ENCODE assay signal across 23 cellular contexts in genomic region chr2:85847051-85847588, GRCh38. TPM values are rescaled to one million over a fixed set of nuclear protein-coding genes. Genes with fewer than 3 reads are reported as not detected.
DNase-seq lines count a peak whose midpoint lies in the region; ATAC-seq and TF ChIP-seq lines count a peak whose summit lies in the region.
"Had no signal": no experiment of that assay in that cellular context is flagged by ENCODE, and none has a peak within 500 bp of the region (broad histone marks: within the 10 kb centered on the region; RNA-seq: fewer than 3 reads in every experiment).

No MANE protein-coding gene starts in this region.

- no peak for DNase-seq in CD4-positive, alpha-beta memory T cell
- no peak for DNase-seq in HFFc6
- DNase-seq in activated naive CD8-positive, alpha-beta T cell treated with anti-CD3 and anti-CD28 coated beads, Interleukin-2, amount 10 ng/mL, durations not matched to agents 7 days and 5 days: no peak
- no peak for DNase-seq in naive thymus-derived CD8-positive, alpha-beta T cell
- no peak for DNase-seq in omental fat pad (ENCODE audit: low spot score)
- no peak for DNase-seq in upper lobe of left lung
- DNase-seq: body of pancreas; mammary epithelial cell; NCI-H1048; NCI-H187; NCI-H526; SHP77 treated with DMSO at 0.1 percent for 48 hours; small intestine; stimulated activated CD4-positive, alpha-beta T cell treated with anti-CD3 and anti-CD28 coated beads, Interleukin-2, amount 100 ng/mL, for 24 hours; stimulated activated naive CD4-positive, alpha-beta T cell; thyroid gland had no signal

- peaks cover 0 to 4% (median 0%) of the 10 kb centered on the region in 8 donors for H3K9me3 Mint-ChIP-seq in CD4-positive, alpha-beta memory T cell
- H3K9me3 Mint-ChIP-seq in HFFc6: no peaks in the 10 kb centered on the region; the same call in 1 of the 2 replicates
- H3K9me3 Mint-ChIP-seq in activated naive CD8-positive, alpha-beta T cell treated with anti-CD3 and anti-CD28 coated beads, Interleukin-2, amount 10 ng/mL, durations not matched to agents 7 days and 5 days: peaks cover 7% of the 10 kb centered on the region
- peaks cover 0 to 3% (median 0%) of the 10 kb centered on the region in 9 donors for H3K9me3 Mint-ChIP-seq in naive thymus-derived CD8-positive, alpha-beta T cell

- no peaks in the 10 kb centered on the region for H3K27me3 ChIP-seq in CD4-positive, alpha-beta memory T cell (ENCODE audit: insufficient read depth, low read length)
- H3K27me3 ChIP-seq in upper lobe of left lung: no peaks in the 10 kb centered on the region
- H3K27me3 ChIP-seq: body of pancreas, thyroid gland had no signal

- H3K27me3 Mint-ChIP-seq in CD4-positive, alpha-beta memory T cell: no peaks in the 10 kb centered on the region
- H3K27me3 Mint-ChIP-seq in HFFc6 (ENCODE audit: insufficient read depth): peaks cover 5% of the 10 kb centered on the region
- no peaks in the 10 kb centered on the region for H3K27me3 Mint-ChIP-seq in activated naive CD8-positive, alpha-beta T cell treated with anti-CD3 and anti-CD28 coated beads, Interleukin-2, amount 10 ng/mL, durations not matched to agents 7 days and 5 days
- H3K27me3 Mint-ChIP-seq in naive thymus-derived CD8-positive, alpha-beta T cell: no peaks in the 10 kb centered on the region

- no peak for ATAC-seq in activated naive CD8-positive, alpha-beta T cell treated with anti-CD3 and anti-CD28 coated beads, Interleukin-2, amount 10 ng/mL, durations not matched to agents 7 days and 5 days (ENCODE audit: low read depth)
- ATAC-seq in naive thymus-derived CD8-positive, alpha-beta T cell: no peak
- ATAC-seq in omental fat pad (ENCODE audit: low FRiP score): no peak
- no peak for ATAC-seq in HG03280 (IDR thresholded peaks at IDR 0.05; ENCODE audit: unreplicated experiment)
- no peak for ATAC-seq in upper lobe of left lung (ENCODE audit: low FRiP score in 2 of 2)
- ATAC-seq in GM21737 (IDR thresholded peaks at IDR 0.05; ENCODE audit: unreplicated experiment): no peak
- ATAC-seq: activated CD4-positive, CD25-positive, alpha-beta regulatory T cell treated with anti-CD3 and anti-CD28 coated beads, Interleukin-2, amount 50 U/mL, for 24 hours; activated naive CD4-positive, alpha-beta T cell treated with anti-CD3 and anti-CD28 coated beads, Interleukin-2, amount 50 U/mL, for 72 hours; body of pancreas; Panc1 had no signal

- H3K36me3 Mint-ChIP-seq in CD4-positive, alpha-beta memory T cell: peaks cover 57 to 59% of the 10 kb centered on the region in 2 donors
- H3K36me3 Mint-ChIP-seq in HFFc6 (ENCODE audit: low read depth): peaks cover 35% of the 10 kb centered on the region
- H3K36me3 Mint-ChIP-seq in activated naive CD8-positive, alpha-beta T cell treated with anti-CD3 and anti-CD28 coated beads, Interleukin-2, amount 10 ng/mL, durations not matched to agents 7 days and 5 days: peaks cover 72% of the 10 kb centered on the region
- H3K36me3 Mint-ChIP-seq in naive thymus-derived CD8-positive, alpha-beta T cell: peaks cover 8 to 59% (median 32%) of the 10 kb centered on the region in 3 donors

- peaks cover 28 to 58% (median 40%) of the 10 kb centered on the region in 4 donors for H3K4me1 Mint-ChIP-seq in CD4-positive, alpha-beta memory T cell
- H3K4me1 Mint-ChIP-seq in HFFc6 (ENCODE audit: low read depth): peaks cover 33% of the 10 kb centered on the region
- peaks cover 26% of the 10 kb centered on the region for H3K4me1 Mint-ChIP-seq in activated naive CD8-positive, alpha-beta T cell treated with anti-CD3 and anti-CD28 coated beads, Interleukin-2, amount 10 ng/mL, durations not matched to agents 7 days and 5 days
- H3K4me1 Mint-ChIP-seq in naive thymus-derived CD8-positive, alpha-beta T cell: peaks cover 11 to 56% (median 42%) of the 10 kb centered on the region in 4 donors

- peak overlapping the region in 1 of 8 donors; percentile 11 for H3K4me3 Mint-ChIP-seq in CD4-positive, alpha-beta memory T cell
- H3K4me3 Mint-ChIP-seq in HFFc6: no peak overlapping the region
- no peak overlapping the region for H3K4me3 Mint-ChIP-seq in activated naive CD8-positive, alpha-beta T cell treated with anti-CD3 and anti-CD28 coated beads, Interleukin-2, amount 10 ng/mL, durations not matched to agents 7 days and 5 days
- H3K4me3 Mint-ChIP-seq in naive thymus-derived CD8-positive, alpha-beta T cell: no peak overlapping the region
- H3K4me3 Mint-ChIP-seq: CD14-positive monocyte had no signal

- no peaks in the 10 kb centered on the region for H3K9me3 ChIP-seq in CD4-positive, alpha-beta memory T cell (ENCODE audit: control insufficient read depth in 1 of 2, low read length in 2 of 2)
- H3K9me3 ChIP-seq in upper lobe of left lung: no peaks in the 10 kb centered on the region
- H3K9me3 ChIP-seq: body of pancreas, thyroid gland had no signal

- POLR2A ChIA-PET in CD4-positive, alpha-beta memory T cell (lab: Charles Lee; ENCODE audit: partially characterized antibody): no interaction called here
- POLR2A ChIA-PET in activated naive CD8-positive, alpha-beta T cell treated with anti-CD3 and anti-CD28 coated beads, Interleukin-2, amount 10 ng/mL, durations not matched to agents 7 days and 5 days (lab: Charles Lee): interaction anchor here (0.5 kb wide), 1 partner anchor 36 kb away, joined by 5 read pairs; no protein-coding TSS in a partner anchor
- POLR2A ChIA-PET in naive thymus-derived CD8-positive, alpha-beta T cell (lab: Charles Lee): interaction anchor here (0.8 to 0.9 kb wide), 2 partner anchors 16 to 29 kb away, joined by 3 to 5 read pairs; no protein-coding TSS in a partner anchor

- H3K27ac Mint-ChIP-seq in CD4-positive, alpha-beta memory T cell: peak overlapping the region in 5 of 7 donors; percentile 19 to 80 (median 66)
- peak overlapping the region; percentile 50 for H3K27ac Mint-ChIP-seq in HFFc6
- H3K27ac Mint-ChIP-seq in activated naive CD8-positive, alpha-beta T cell treated with anti-CD3 and anti-CD28 coated beads, Interleukin-2, amount 10 ng/mL, durations not matched to agents 7 days and 5 days: peak overlapping the region; percentile 13
- H3K27ac Mint-ChIP-seq in naive thymus-derived CD8-positive, alpha-beta T cell: peak overlapping the region in 8 of 10 donors; percentile 60 to 91 (median 82)
- H3K27ac Mint-ChIP-seq: activated naive CD4-positive, alpha-beta T cell treated with anti-CD3 and anti-CD28 coated beads, Interleukin-2, amount 50 U/mL, for 72 hours had no signal

- H3K4me3 ChIP-seq in CD4-positive, alpha-beta memory T cell (ENCODE audit: low read length in 2 of 2): no peak overlapping the region
- H3K4me3 ChIP-seq in upper lobe of left lung: no peak overlapping the region
- H3K4me3 ChIP-seq: body of pancreas, thyroid gland had no signal

- 67 to 78% methylated on average over 2 of the region's 2 CpGs for WGBS in upper lobe of left lung, 2 donors

- peaks cover 23% of the 10 kb centered on the region for H3K36me3 ChIP-seq in CD4-positive, alpha-beta memory T cell (ENCODE audit: insufficient read depth, low read length)
- peaks cover 7 to 61% (median 15%) of the 10 kb centered on the region in 4 donors for H3K36me3 ChIP-seq in upper lobe of left lung

- intact Hi-C loops in CD4-positive, alpha-beta memory T cell (cut with micrococcal nuclease): no loop called here

- peaks cover 53% of the 10 kb centered on the region for H3K4me1 ChIP-seq in CD4-positive, alpha-beta memory T cell (ENCODE audit: insufficient read depth, low read length)
- no peaks in the 10 kb centered on the region for H3K4me1 ChIP-seq in upper lobe of left lung
- H3K4me1 ChIP-seq: body of pancreas, thyroid gland had no signal

- no peak for TF ChIP-seq POLR2A in upper lobe of left lung (IDR thresholded peaks at IDR 0.05)

- CTCF ChIA-PET in CD4-positive, alpha-beta memory T cell (lab: Charles Lee; ENCODE audit: partially characterized antibody): interaction anchor here (1.4 to 1.6 kb wide), 2 partner anchors 20 to 41 kb away, joined by 4 to 6 read pairs; no protein-coding TSS in a partner anchor

- TF ChIP-seq CTCF in HFFc6 (IDR thresholded peaks at IDR 0.05): no peak
- TF ChIP-seq CTCF in omental fat pad (IDR thresholded peaks at IDR 0.05): no peak
- no peak for TF ChIP-seq CTCF in upper lobe of left lung (IDR thresholded peaks at IDR 0.05)

- no peak for TF ChIP-seq EP300 in upper lobe of left lung (IDR thresholded peaks at IDR 0.05)

- no peak overlapping the region for H3K27ac ChIP-seq in CD4-positive, alpha-beta memory T cell (ENCODE audit: low read depth, low read length)
- H3K27ac ChIP-seq in upper lobe of left lung: no peak overlapping the region
- H3K27ac ChIP-seq: body of pancreas, epithelial cell of prostate had no signal

RNA-seq across cellular contexts. Expression of gene ST3GAL5, which starts 41.7 kb away (rescaled TPM):
- total RNA-seq in CD4-positive, alpha-beta memory T cell: 10 to 100 TPM; 37.1 to 41.7 TPM
- 10 to 100 TPM in 1 of 2 donors, 1 to 10 TPM in 1; 8.0 to 13.3 TPM for polyA plus RNA-seq in CD4-positive, alpha-beta memory T cell
- 10 to 100 TPM; 12.7 to 17.4 (median 15.2) TPM for total RNA-seq in HFFc6 (2021; fragmentation: NEBNext Ultra II Directional; extraction: Animal tissue kit (Norgen Biotek cat#: 25700))
- total RNA-seq in activated naive CD8-positive, alpha-beta T cell treated with anti-CD3 and anti-CD28 coated beads, Interleukin-2, amount 10 ng/mL, durations not matched to agents 7 days and 5 days: 10 to 100 TPM; 59.9 to 62.8 TPM
- 10 to 100 TPM; 42.1 to 44.1 TPM for total RNA-seq in naive thymus-derived CD8-positive, alpha-beta T cell
- 10 to 100 TPM; 17.1 to 23.8 (median 17.3) TPM for polyA plus RNA-seq in naive thymus-derived CD8-positive, alpha-beta T cell
- total RNA-seq in omental fat pad (10 to 100 TPM; 41.7 to 89.5 (median 59.4) TPM), upper lobe of left lung (100 to 1,000 TPM in 2 of 6 donors, 10 to 100 TPM in 4; 54.5 to 162 (median 83.8) TPM)

Comparison
In these comparisons a context has a peak if more than half of its experiments do, and no peak if none do; other contexts are left out.
1. H3K27ac Mint-ChIP-seq: peak in every context shown above with its lines; median percentile 82 in naive thymus-derived CD8-positive, alpha-beta T cell; 66 in CD4-positive, alpha-beta memory T cell; 50 in HFFc6; 13 in activated naive CD8-positive, alpha-beta T cell treated with anti-CD3 and anti-CD28 coated beads, Interleukin-2, amount 10 ng/mL, durations not matched to agents 7 days and 5 days.